Comparison of ENCODE assay signal across 12 cellular contexts in genomic region chr17:13671771-13672170, GRCh38.
DNase-seq lines count a peak whose midpoint lies in the region; ATAC-seq and TF ChIP-seq lines count a peak whose summit lies in the region.
"Had no signal": no experiment of that assay in that cellular context is flagged by ENCODE, and none has a peak within 500 bp of the region (broad histone marks: within the 10 kb centered on the region; RNA-seq: fewer than 3 reads in every experiment).

No MANE protein-coding gene starts in this region.

- no peaks in the 10 kb centered on the region for H3K9me3 ChIP-seq in HUES48 (ENCODE audit: control insufficient read depth, insufficient read depth, low read length)
- peaks cover 3% of the 10 kb centered on the region for H3K9me3 ChIP-seq in upper lobe of right lung

- no peaks in the 10 kb centered on the region for H3K27me3 ChIP-seq in HUES48 (ENCODE audit: control insufficient read depth, insufficient read depth, low read length)
- H3K27me3 ChIP-seq in upper lobe of right lung, result no peaks in the 10 kb centered on the region

- H3K36me3 ChIP-seq in HUES48 (ENCODE audit: control insufficient read depth, insufficient read depth, low read length), result no peaks in the 10 kb centered on the region
- H3K36me3 ChIP-seq in upper lobe of right lung, result no peaks in the 10 kb centered on the region

- no peak for TF ChIP-seq CTCF in upper lobe of right lung (IDR thresholded peaks at IDR 0.05)

- no peak overlapping the region for H3K9ac ChIP-seq in HUES48 (ENCODE audit: low read depth, low read length)

- ATAC-seq in upper lobe of right lung, result no peak
- ATAC-seq in GM19395 (IDR thresholded peaks at IDR 0.05; ENCODE audit: unreplicated experiment), result no peak
- ATAC-seq: sciatic nerve had no signal

- H3K4me1 ChIP-seq in HUES48 (ENCODE audit: control insufficient read depth, insufficient read depth, low read length) (peaks cover 12% of the 10 kb centered on the region), upper lobe of right lung (no peaks in the 10 kb centered on the region)

- intact Hi-C loops in upper lobe of right lung (cut with DNase I), result no loop called here

- H3K4me3 ChIP-seq in HUES48 (ENCODE audit: low read depth, low read length) (no peak overlapping the region), upper lobe of right lung (no peak overlapping the region)
- H3K4me3 ChIP-seq: PC-9 had no signal

- DNase-seq in activated T-cell treated with anti-CD3 and anti-CD28 coated beads for 48 hours (ENCODE audit: low read depth), result peak; percentile 15
- no peak for DNase-seq in activated T-cell treated with anti-CD3 and anti-CD28 coated beads, Interleukin-2, amount 50 U/mL, for 1 hour
- DNase-seq in amniotic epithelial cell (ENCODE audit: low read depth), result peak; percentile 8
- peak; percentile 20 for DNase-seq in non-pigmented ciliary epithelial cell (ENCODE audit: low read depth)
- DNase-seq in upper lobe of right lung, result no peak
- no peak for DNase-seq in NCI-H2171 (lab: John Stamatoyannopoulos, UW)
- DNase-seq: cerebellar nuclear complex, Karpas-422, PC-9 had no signal

- H3K27ac ChIP-seq in HUES48 (ENCODE audit: low read depth, low read length), result peak overlapping the region; percentile 85
- no peak overlapping the region for H3K27ac ChIP-seq in upper lobe of right lung
- H3K27ac ChIP-seq: PC-9 had no signal

Comparison
In these comparisons a context has a peak if more than half of its experiments do, and no peak if none do; other contexts are left out.
1. DNase-seq: peak in activated T-cell treated with anti-CD3 and anti-CD28 coated beads for 48 hours (single experiment), amniotic epithelial cell (single experiment) and non-pigmented ciliary epithelial cell (single experiment); none in activated T-cell treated with anti-CD3 and anti-CD28 coated beads, Interleukin-2, amount 50 U/mL, for 1 hour (single experiment), upper lobe of right lung (single experiment) and NCI-H2171 (single experiment).